Comparison of ENCODE assay signal across 14 cellular contexts in the genomic region with DNA sequence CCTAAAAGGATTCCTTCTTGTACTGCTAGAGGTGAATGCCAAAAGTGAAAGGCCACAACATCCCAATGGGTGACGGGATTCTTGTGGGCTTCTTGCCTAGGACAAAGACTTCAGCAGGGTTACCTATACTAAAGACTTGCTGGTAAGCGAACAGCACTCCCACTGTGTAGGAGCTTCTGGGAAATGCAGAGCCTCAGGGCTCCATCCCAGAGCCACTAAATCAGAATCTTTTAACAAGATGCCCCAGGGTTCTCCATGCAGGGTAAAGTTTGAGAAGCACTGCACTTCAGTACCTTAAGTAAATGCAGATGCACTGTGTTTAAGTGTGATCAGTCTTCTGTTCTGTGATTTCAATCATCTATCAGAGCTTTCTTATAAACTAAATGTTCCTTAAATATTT.
"Had no signal": no experiment of that assay in that cellular context is flagged by ENCODE, and none has a peak within 500 bp of the region (broad histone marks: within the 10 kb centered on the region; RNA-seq: fewer than 3 reads in every experiment).

No MANE protein-coding gene starts in this region.

- H3K9me3 Mint-ChIP-seq: neural crest cell had no signal

- ATAC-seq: activated CD4-positive, CD25-positive, alpha-beta regulatory T cell treated with anti-CD3 and anti-CD28 coated beads, Interleukin-2, amount 50 U/mL, for 24 hours; foreskin keratinocyte; pancreas had no signal

- H3K27ac Mint-ChIP-seq: T-helper 2 cell treated with Interferon-gamma antibody and Interleukin-4, amounts not matched to agents 5 μg/mL and 100 μg/mL, for 36 hours had no signal

- H3K27me3 ChIP-seq: brain microvascular endothelial cell, foreskin keratinocyte, pancreas had no signal

- H3K36me3 ChIP-seq: brain microvascular endothelial cell, pancreas had no signal

- DNase-seq: activated CD8-positive, alpha-beta memory T cell treated with anti-CD3 and anti-CD28 coated beads, Interleukin-2, amount 50 U/mL, for 48 hours; activated naive CD4-positive, alpha-beta T cell treated with anti-CD3 and anti-CD28 coated beads, Interleukin-2, amount 50 U/mL, for 16 hours; amygdala; brain microvascular endothelial cell; foreskin keratinocyte; head of caudate nucleus; kidney; stimulated activated CD4-positive, alpha-beta T cell treated with anti-CD3 and anti-CD28 coated beads, Interleukin-2, amount 100 ng/mL, for 48 hours; stimulated activated CD8-positive, alpha-beta memory T cell treated with anti-CD3 and anti-CD28 coated beads, Interleukin-4, amount 100 ng/mL, for 48 hours; SW 1271 had no signal

- H3K4me1 Mint-ChIP-seq: neural crest cell had no signal

- H3K4me3 Mint-ChIP-seq: neural crest cell; T-helper 2 cell treated with Interferon-gamma antibody and Interleukin-4, amounts not matched to agents 5 μg/mL and 100 μg/mL, for 36 hours had no signal

- H3K4me3 ChIP-seq: pancreas had no signal

- H3K9me3 ChIP-seq: pancreas had no signal

- H3K27ac ChIP-seq: brain microvascular endothelial cell, pancreas had no signal
